25 cellular contexts compared by ENCODE assay signal in the genomic region with DNA sequence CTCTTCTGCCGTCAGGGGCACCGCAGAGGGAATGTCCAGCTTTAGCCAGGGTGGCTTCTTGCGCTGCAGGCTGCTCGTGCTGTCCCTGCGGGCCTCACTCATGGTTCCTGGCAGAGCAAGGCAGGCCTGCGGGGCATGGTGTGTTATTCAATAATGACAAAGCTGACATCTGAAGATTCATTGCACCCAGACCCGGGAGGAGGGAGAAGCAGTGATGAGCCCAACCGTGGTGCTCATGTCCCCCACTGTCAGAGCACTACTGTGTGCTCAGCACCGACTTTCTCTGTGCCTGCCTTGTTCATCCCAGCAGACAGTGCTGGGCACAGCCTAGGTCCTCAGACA. TPM values are rescaled to one million over a fixed set of nuclear protein-coding genes. Genes with fewer than 3 reads are reported as not detected.
"Had no signal": no experiment of that assay in that cellular context is flagged by ENCODE, and none has a peak within 500 bp of the region (broad histone marks: within the 10 kb centered on the region; RNA-seq: fewer than 3 reads in every experiment).

No MANE protein-coding gene starts in this region.

- H3K27me3 Mint-ChIP-seq: activated CD8-positive, alpha-beta T cell treated with anti-CD3 and anti-CD28 coated beads for 36 hours; activated naive CD4-positive, alpha-beta T cell treated with anti-CD3 and anti-CD28 coated beads, Interleukin-2, amount 50 U/mL, for 24 hours had no signal

- H3K36me3 Mint-ChIP-seq: activated naive CD4-positive, alpha-beta T cell treated with anti-CD3 and anti-CD28 coated beads, Interleukin-2, amount 50 U/mL, for 24 hours; activated naive CD8-positive, alpha-beta T cell treated with anti-CD3 and anti-CD28 coated beads, Interleukin-2, amount 10 ng/mL, durations not matched to agents 7 days and 5 days; T-cell had no signal

- H3K27ac Mint-ChIP-seq: activated CD4-positive, alpha-beta T cell treated with anti-CD3 and anti-CD28 coated beads, Interleukin-2, amount 10 ng/mL, durations not matched to agents 24 days and 14 days; activated CD8-positive, alpha-beta T cell treated with anti-CD3 and anti-CD28 coated beads for 36 hours; activated naive CD4-positive, alpha-beta T cell treated with anti-CD3 and anti-CD28 coated beads, Interleukin-2, amount 50 U/mL, for 24 hours; activated naive CD8-positive, alpha-beta T cell treated with anti-CD3 and anti-CD28 coated beads, Interleukin-2, amount 10 ng/mL, durations not matched to agents 7 days and 5 days; activated T-cell treated with anti-CD3 and anti-CD28 coated beads, Interleukin-2, amount 50 U/mL, for 72 hours; activated T-helper 17 cell treated with anti-CD3 and anti-CD28 coated beads, Interleukin-2, amount 50 U/mL, for 72 hours; T-cell; T-helper 17 cell had no signal

- H3K9ac ChIP-seq: KMS-11 had no signal

- H3K9me3 ChIP-seq: ascending aorta, body of pancreas, breast epithelium, Peyer's patch had no signal

- DNase-seq: activated CD4-positive, alpha-beta T cell treated with anti-CD3 and anti-CD28 coated beads, Interleukin-2, amount 10 ng/mL, durations not matched to agents 24 days and 14 days; activated CD4-positive, alpha-beta T cell treated with anti-CD3 and anti-CD28 coated beads, Interleukin-2, amount 50 U/mL, for 4 hours; activated CD8-positive, alpha-beta T cell treated with anti-CD3 and anti-CD28 coated beads for 36 hours; activated effector memory CD4-positive, alpha-beta T cell treated with anti-CD3 and anti-CD28 coated beads, Interleukin-2, amount 50 U/mL, for 16 hours; activated naive CD8-positive, alpha-beta T cell treated with anti-CD3 and anti-CD28 coated beads, Interleukin-2, amount 10 ng/mL, durations not matched to agents 7 days and 5 days; activated T-cell treated with anti-CD3 and anti-CD28 coated beads, Interleukin-2, amount 50 U/mL, for 1 hour; activated T-cell treated with anti-CD3 and anti-CD28 coated beads, Interleukin-2, amount 50 U/mL, for 72 hours; body of pancreas; MM.1S; NCI-H1436 treated with DMSO at 0.1 percent for 48 hours; NCI-H2029; NCI-H2171; NCI-H510A; NCI-H526; Peyer's patch; RPMI8226; SIG-M5; T-cell; T-helper 17 cell; WERI-Rb-1 had no signal

- H3K4me2 ChIP-seq: KMS-11 had no signal

- H3K9me3 Mint-ChIP-seq: activated CD4-positive, alpha-beta T cell treated with anti-CD3 and anti-CD28 coated beads, Interleukin-2, amount 10 ng/mL, durations not matched to agents 24 days and 14 days; activated CD8-positive, alpha-beta T cell treated with anti-CD3 and anti-CD28 coated beads for 36 hours; activated naive CD4-positive, alpha-beta T cell treated with anti-CD3 and anti-CD28 coated beads, Interleukin-2, amount 50 U/mL, for 24 hours; activated naive CD8-positive, alpha-beta T cell treated with anti-CD3 and anti-CD28 coated beads, Interleukin-2, amount 10 ng/mL, durations not matched to agents 7 days and 5 days; activated T-cell treated with anti-CD3 and anti-CD28 coated beads, Interleukin-2, amount 50 U/mL, for 72 hours; activated T-helper 17 cell treated with anti-CD3 and anti-CD28 coated beads, Interleukin-2, amount 50 U/mL, for 72 hours; T-cell had no signal

- H3K4me1 Mint-ChIP-seq: activated naive CD8-positive, alpha-beta T cell treated with anti-CD3 and anti-CD28 coated beads, Interleukin-2, amount 10 ng/mL, durations not matched to agents 7 days and 5 days had no signal

- H3K4me3 ChIP-seq: ascending aorta, body of pancreas, breast epithelium, Peyer's patch had no signal

- H3K27ac ChIP-seq: body of pancreas, KMS-11, Peyer's patch, WERI-Rb-1 had no signal

- H3K27me3 ChIP-seq: ascending aorta, body of pancreas, breast epithelium, Peyer's patch had no signal

- H3K4me3 Mint-ChIP-seq: activated CD4-positive, alpha-beta T cell treated with anti-CD3 and anti-CD28 coated beads, Interleukin-2, amount 10 ng/mL, durations not matched to agents 24 days and 14 days; activated CD8-positive, alpha-beta T cell treated with anti-CD3 and anti-CD28 coated beads for 36 hours; activated naive CD4-positive, alpha-beta T cell treated with anti-CD3 and anti-CD28 coated beads, Interleukin-2, amount 50 U/mL, for 24 hours; activated naive CD8-positive, alpha-beta T cell treated with anti-CD3 and anti-CD28 coated beads, Interleukin-2, amount 10 ng/mL, durations not matched to agents 7 days and 5 days; activated T-cell treated with anti-CD3 and anti-CD28 coated beads, Interleukin-2, amount 50 U/mL, for 72 hours; activated T-helper 17 cell treated with anti-CD3 and anti-CD28 coated beads, Interleukin-2, amount 50 U/mL, for 72 hours; T-cell; T-helper 17 cell had no signal

RNA-seq across cellular contexts. Expression of a gene that starts 11.3 kb away (rescaled TPM):
- total RNA-seq: ascending aorta had no signal

RNA-seq across cellular contexts. Expression of a gene that starts 11.5 kb away (rescaled TPM):
- total RNA-seq: ascending aorta had no signal
